ENCODE assay signal across 19 cellular contexts in the genomic region with DNA sequence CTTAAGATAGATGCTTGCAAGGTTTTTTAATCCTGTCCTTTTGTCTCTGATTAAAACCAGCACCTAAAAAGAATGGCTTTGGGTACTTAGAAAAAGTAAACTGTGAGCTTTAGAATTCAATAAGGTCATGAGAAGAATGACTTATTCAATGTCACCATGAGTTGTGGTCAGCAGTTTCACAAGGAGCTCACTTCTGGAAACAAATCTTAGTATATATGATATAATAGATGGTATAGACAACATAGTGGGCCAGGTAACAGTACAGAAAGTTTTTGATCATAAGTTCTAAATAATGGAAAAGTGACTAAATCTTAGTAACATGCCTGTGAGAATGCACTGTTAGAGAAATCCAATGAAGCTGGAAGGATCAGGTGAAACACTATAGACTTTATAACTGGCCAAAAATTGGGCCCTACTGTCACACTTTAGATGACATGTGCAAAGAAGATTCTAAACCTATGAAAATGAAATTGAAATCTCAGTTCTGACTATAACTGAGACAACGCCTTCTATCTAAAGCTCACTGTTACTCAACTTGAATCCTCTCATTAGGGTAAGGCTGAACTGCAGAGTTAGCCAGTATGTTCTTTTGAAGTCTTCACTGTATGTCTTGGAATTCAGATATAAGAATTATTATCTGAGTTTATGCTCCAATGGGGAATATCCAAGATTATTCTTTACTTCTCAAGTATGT. TPM values are rescaled to one million over a fixed set of nuclear protein-coding genes. Genes with fewer than 3 reads are reported as not detected.
A peak's percentile ranks its signal among the peaks of the same experiment; 100 is the strongest.
DNase-seq lines count a peak whose midpoint lies in the region; ATAC-seq lines count a peak whose summit lies in the region.
"Had no signal": no experiment of that assay in that cellular context is flagged by ENCODE, and none has a peak within 500 bp of the region (broad histone marks: within the 10 kb centered on the region; RNA-seq: fewer than 3 reads in every experiment).

No MANE protein-coding gene starts in this region.

- intact Hi-C loops in posterior vena cava (cut with DNase I) = no loop called here

- no peaks in the 10 kb centered on the region for H3K9me3 Mint-ChIP-seq in activated T-cell treated with anti-CD3 and anti-CD28 coated beads, Interleukin-2, amount 50 U/mL, for 72 hours
- H3K9me3 Mint-ChIP-seq in stimulated activated memory B cell treated with anti-CD40 and anti-IgM and Interleukin-4, amounts not matched to agents 10 μg/mL and 1 μg/mL and 100 μg/mL, for 72 hours = no peaks in the 10 kb centered on the region

- peaks cover 21% of the 10 kb centered on the region for H3K4me1 Mint-ChIP-seq in activated T-cell treated with anti-CD3 and anti-CD28 coated beads, Interleukin-2, amount 50 U/mL, for 72 hours (ENCODE audit: low read depth)
- H3K4me1 Mint-ChIP-seq in stimulated activated memory B cell treated with anti-CD40 and anti-IgM and Interleukin-4, amounts not matched to agents 10 μg/mL and 1 μg/mL and 100 μg/mL, for 72 hours = no peaks in the 10 kb centered on the region

- in situ Hi-C loops in KBM-7 (cut with MboI; ENCODE audit: low pct_unique_long_range_greater_than_20kb, low sequenced_read_pairs) = no loop called here

- peak overlapping the region; percentile 31 to 35 for H3K4me3 Mint-ChIP-seq in activated T-cell treated with anti-CD3 and anti-CD28 coated beads, Interleukin-2, amount 50 U/mL, for 72 hours
- no peak overlapping the region for H3K4me3 Mint-ChIP-seq in stimulated activated memory B cell treated with anti-CD40 and anti-IgM and Interleukin-4, amounts not matched to agents 10 μg/mL and 1 μg/mL and 100 μg/mL, for 72 hours

- peak; percentile 95 to 96 for ATAC-seq in activated T-cell treated with anti-CD3 and anti-CD28 coated beads, Interleukin-2, amount 50 U/mL, for 72 hours (replicated peaks in 1 of 2)
- ATAC-seq in GM21528 (IDR thresholded peaks at IDR 0.05; ENCODE audit: low FRiP score, unreplicated experiment) = peak; percentile 76
- ATAC-seq in HG03097 (IDR thresholded peaks at IDR 0.05; ENCODE audit: low FRiP score, unreplicated experiment) = peak; percentile 56
- no peak for ATAC-seq in stimulated activated memory B cell treated with anti-CD40 and anti-IgM and Interleukin-4, amounts not matched to agents 10 μg/mL and 1 μg/mL and 100 μg/mL, for 72 hours
- ATAC-seq: upper lobe of right lung had no signal

- H3K36me3 Mint-ChIP-seq in activated T-cell treated with anti-CD3 and anti-CD28 coated beads, Interleukin-2, amount 50 U/mL, for 72 hours (ENCODE audit: insufficient read depth in 2 of 2) = peaks cover 1 to 15% of the 10 kb centered on the region in 2 donors
- H3K36me3 Mint-ChIP-seq in stimulated activated memory B cell treated with anti-CD40 and anti-IgM and Interleukin-4, amounts not matched to agents 10 μg/mL and 1 μg/mL and 100 μg/mL, for 72 hours = peaks cover 56% of the 10 kb centered on the region

- H3K27me3 Mint-ChIP-seq in activated T-cell treated with anti-CD3 and anti-CD28 coated beads, Interleukin-2, amount 50 U/mL, for 72 hours (ENCODE audit: low read depth) = no peaks in the 10 kb centered on the region
- H3K27me3 Mint-ChIP-seq in stimulated activated memory B cell treated with anti-CD40 and anti-IgM and Interleukin-4, amounts not matched to agents 10 μg/mL and 1 μg/mL and 100 μg/mL, for 72 hours = no peaks in the 10 kb centered on the region
- H3K27me3 Mint-ChIP-seq: progenitor cell of endocrine pancreas had no signal

- H3K27ac Mint-ChIP-seq in activated T-cell treated with anti-CD3 and anti-CD28 coated beads, Interleukin-2, amount 50 U/mL, for 72 hours = no peak overlapping the region
- no peak overlapping the region for H3K27ac Mint-ChIP-seq in stimulated activated memory B cell treated with anti-CD40 and anti-IgM and Interleukin-4, amounts not matched to agents 10 μg/mL and 1 μg/mL and 100 μg/mL, for 72 hours
- H3K27ac Mint-ChIP-seq: progenitor cell of endocrine pancreas had no signal

- DNase-seq in activated T-cell treated with anti-CD3 and anti-CD28 coated beads, Interleukin-2, amount 50 U/mL, for 72 hours = no peak
- DNase-seq in activated T-cell treated with anti-CD3 and anti-CD28 coated beads for 4 hours (no peak), NCI-H2029 (lab: John Stamatoyannopoulos, UW) (no peak), KBM-7 (no peak), posterior vena cava (ENCODE audit: low spot score) (no peak)
- DNase-seq: activated CD4-positive, alpha-beta T cell treated with anti-CD3 and anti-CD28 coated beads for 1 hour; activated gamma-delta T cell treated with Interleukin-2 at 50 U/mL for 16 hours; Calu3; GOT3; stimulated activated CD4-positive, alpha-beta T cell treated with anti-CD3 and anti-CD28 coated beads, Interleukin-15, amount 100 ng/mL, for 24 hours; upper lobe of right lung had no signal

RNA-seq across cellular contexts. Expression of gene RAD51AP1, which starts 42.4 kb away (rescaled TPM):
- 10 to 100 TPM; 48.9 to 57.9 TPM for total RNA-seq in activated T-cell treated with anti-CD3 and anti-CD28 coated beads, Interleukin-2, amount 50 U/mL, for 72 hours
- 1 to 10 TPM; 1.0 to 1.7 TPM for total RNA-seq in posterior vena cava

RNA-seq across cellular contexts. Expression of gene FGF6, which starts 50.7 kb away (rescaled TPM):
- total RNA-seq in activated T-cell treated with anti-CD3 and anti-CD28 coated beads, Interleukin-2, amount 50 U/mL, for 72 hours = not detected
- total RNA-seq in posterior vena cava = not detected
- total RNA-seq: bronchial epithelial cell, Calu3, frontal cortex, M059J, OCI-LY7, progenitor cell of endocrine pancreas, upper lobe of right lung had no signal

Comparison
In these comparisons a context has a peak if more than half of its experiments do, and no peak if none do; other contexts are left out.
1. RNA of gene RAD51AP1, which starts 42.4 kb away (total RNA-seq): 48.9 to 57.9 TPM in activated T-cell treated with anti-CD3 and anti-CD28 coated beads, Interleukin-2, amount 50 U/mL, for 72 hours; 1.0 to 1.7 TPM in posterior vena cava; every median in the first group is over 10 times any median in the second.